Comparison of ENCODE assay signal across 1 cellular context in genomic region chr1:46394872-46395465, GRCh38.
TF ChIP-seq lines count a peak whose summit lies in the region.

No MANE protein-coding gene starts in this region.

TF ChIP-seq in GM23338, 12 proteins besides CTCF, POLR2A, EP300 and RAD21 (continued from another document):
- TF ChIP-seq, protein P1, sequence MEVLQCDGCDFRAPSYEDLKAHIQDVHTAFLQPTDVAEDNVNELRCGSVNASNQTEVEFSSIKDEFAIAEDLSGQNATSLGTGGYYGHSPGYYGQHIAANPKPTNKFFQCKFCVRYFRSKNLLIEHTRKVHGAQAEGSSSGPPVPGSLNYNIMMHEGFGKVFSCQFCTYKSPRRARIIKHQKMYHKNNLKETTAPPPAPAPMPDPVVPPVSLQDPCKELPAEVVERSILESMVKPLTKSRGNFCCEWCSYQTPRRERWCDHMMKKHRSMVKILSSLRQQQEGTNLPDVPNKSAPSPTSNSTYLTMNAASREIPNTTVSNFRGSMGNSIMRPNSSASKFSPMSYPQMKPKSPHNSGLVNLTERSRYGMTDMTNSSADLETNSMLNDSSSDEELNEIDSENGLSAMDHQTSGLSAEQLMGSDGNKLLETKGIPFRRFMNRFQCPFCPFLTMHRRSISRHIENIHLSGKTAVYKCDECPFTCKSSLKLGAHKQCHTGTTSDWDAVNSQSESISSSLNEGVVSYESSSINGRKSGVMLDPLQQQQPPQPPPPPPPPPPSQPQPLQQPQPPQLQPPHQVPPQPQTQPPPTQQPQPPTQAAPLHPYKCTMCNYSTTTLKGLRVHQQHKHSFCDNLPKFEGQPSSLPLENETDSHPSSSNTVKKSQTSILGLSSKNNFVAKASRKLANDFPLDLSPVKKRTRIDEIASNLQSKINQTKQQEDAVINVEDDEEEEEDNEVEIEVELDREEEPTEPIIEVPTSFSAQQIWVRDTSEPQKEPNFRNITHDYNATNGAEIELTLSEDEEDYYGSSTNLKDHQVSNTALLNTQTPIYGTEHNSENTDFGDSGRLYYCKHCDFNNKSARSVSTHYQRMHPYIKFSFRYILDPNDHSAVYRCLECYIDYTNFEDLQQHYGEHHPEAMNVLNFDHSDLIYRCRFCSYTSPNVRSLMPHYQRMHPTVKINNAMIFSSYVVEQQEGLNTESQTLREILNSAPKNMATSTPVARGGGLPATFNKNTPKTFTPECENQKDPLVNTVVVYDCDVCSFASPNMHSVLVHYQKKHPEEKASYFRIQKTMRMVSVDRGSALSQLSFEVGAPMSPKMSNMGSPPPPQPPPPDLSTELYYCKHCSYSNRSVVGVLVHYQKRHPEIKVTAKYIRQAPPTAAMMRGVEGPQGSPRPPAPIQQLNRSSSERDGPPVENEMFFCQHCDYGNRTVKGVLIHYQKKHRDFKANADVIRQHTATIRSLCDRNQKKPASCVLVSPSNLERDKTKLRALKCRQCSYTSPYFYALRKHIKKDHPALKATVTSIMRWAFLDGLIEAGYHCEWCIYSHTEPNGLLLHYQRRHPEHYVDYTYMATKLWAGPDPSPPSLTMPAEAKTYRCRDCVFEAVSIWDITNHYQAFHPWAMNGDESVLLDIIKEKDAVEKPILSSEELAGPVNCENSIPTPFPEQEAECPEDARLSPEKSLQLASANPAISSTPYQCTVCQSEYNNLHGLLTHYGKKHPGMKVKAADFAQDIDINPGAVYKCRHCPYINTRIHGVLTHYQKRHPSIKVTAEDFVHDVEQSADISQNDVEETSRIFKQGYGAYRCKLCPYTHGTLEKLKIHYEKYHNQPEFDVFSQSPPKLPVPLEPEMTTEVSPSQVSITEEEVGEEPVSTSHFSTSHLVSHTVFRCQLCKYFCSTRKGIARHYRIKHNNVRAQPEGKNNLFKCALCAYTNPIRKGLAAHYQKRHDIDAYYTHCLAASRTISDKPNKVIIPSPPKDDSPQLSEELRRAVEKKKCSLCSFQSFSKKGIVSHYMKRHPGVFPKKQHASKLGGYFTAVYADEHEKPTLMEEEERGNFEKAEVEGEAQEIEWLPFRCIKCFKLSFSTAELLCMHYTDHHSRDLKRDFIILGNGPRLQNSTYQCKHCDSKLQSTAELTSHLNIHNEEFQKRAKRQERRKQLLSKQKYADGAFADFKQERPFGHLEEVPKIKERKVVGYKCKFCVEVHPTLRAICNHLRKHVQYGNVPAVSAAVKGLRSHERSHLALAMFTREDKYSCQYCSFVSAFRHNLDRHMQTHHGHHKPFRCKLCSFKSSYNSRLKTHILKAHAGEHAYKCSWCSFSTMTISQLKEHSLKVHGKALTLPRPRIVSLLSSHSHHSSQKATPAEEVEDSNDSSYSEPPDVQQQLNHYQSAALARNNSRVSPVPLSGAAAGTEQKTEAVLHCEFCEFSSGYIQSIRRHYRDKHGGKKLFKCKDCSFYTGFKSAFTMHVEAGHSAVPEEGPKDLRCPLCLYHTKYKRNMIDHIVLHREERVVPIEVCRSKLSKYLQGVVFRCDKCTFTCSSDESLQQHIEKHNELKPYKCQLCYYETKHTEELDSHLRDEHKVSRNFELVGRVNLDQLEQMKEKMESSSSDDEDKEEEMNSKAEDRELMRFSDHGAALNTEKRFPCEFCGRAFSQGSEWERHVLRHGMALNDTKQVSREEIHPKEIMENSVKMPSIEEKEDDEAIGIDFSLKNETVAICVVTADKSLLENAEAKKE (CRISPR knock-in tag; IDR thresholded peaks at IDR 0.05), result no peak
- TF ChIP-seq EZH2phosphoT487 (IDR thresholded peaks at IDR 0.05; ENCODE audit: unreplicated experiment), result no peak
- TF ChIP-seq, protein P2, sequence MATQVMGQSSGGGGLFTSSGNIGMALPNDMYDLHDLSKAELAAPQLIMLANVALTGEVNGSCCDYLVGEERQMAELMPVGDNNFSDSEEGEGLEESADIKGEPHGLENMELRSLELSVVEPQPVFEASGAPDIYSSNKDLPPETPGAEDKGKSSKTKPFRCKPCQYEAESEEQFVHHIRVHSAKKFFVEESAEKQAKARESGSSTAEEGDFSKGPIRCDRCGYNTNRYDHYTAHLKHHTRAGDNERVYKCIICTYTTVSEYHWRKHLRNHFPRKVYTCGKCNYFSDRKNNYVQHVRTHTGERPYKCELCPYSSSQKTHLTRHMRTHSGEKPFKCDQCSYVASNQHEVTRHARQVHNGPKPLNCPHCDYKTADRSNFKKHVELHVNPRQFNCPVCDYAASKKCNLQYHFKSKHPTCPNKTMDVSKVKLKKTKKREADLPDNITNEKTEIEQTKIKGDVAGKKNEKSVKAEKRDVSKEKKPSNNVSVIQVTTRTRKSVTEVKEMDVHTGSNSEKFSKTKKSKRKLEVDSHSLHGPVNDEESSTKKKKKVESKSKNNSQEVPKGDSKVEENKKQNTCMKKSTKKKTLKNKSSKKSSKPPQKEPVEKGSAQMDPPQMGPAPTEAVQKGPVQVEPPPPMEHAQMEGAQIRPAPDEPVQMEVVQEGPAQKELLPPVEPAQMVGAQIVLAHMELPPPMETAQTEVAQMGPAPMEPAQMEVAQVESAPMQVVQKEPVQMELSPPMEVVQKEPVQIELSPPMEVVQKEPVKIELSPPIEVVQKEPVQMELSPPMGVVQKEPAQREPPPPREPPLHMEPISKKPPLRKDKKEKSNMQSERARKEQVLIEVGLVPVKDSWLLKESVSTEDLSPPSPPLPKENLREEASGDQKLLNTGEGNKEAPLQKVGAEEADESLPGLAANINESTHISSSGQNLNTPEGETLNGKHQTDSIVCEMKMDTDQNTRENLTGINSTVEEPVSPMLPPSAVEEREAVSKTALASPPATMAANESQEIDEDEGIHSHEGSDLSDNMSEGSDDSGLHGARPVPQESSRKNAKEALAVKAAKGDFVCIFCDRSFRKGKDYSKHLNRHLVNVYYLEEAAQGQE (IDR thresholded peaks at IDR 0.05; ENCODE audit: unreplicated experiment), result no peak
- no peak for TF ChIP-seq POLR2AphosphoS5 (IDR thresholded peaks at IDR 0.05; ENCODE audit: low read depth)
- TF ChIP-seq, protein P3, sequence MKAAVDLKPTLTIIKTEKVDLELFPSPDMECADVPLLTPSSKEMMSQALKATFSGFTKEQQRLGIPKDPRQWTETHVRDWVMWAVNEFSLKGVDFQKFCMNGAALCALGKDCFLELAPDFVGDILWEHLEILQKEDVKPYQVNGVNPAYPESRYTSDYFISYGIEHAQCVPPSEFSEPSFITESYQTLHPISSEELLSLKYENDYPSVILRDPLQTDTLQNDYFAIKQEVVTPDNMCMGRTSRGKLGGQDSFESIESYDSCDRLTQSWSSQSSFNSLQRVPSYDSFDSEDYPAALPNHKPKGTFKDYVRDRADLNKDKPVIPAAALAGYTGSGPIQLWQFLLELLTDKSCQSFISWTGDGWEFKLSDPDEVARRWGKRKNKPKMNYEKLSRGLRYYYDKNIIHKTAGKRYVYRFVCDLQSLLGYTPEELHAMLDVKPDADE (IDR thresholded peaks at IDR 0.05), result no peak
- TF ChIP-seq NANOG (IDR thresholded peaks at IDR 0.05; ENCODE audit: borderline replicate concordance), result no peak
